ENCODE assay signal across 17 cellular contexts in the genomic region with DNA sequence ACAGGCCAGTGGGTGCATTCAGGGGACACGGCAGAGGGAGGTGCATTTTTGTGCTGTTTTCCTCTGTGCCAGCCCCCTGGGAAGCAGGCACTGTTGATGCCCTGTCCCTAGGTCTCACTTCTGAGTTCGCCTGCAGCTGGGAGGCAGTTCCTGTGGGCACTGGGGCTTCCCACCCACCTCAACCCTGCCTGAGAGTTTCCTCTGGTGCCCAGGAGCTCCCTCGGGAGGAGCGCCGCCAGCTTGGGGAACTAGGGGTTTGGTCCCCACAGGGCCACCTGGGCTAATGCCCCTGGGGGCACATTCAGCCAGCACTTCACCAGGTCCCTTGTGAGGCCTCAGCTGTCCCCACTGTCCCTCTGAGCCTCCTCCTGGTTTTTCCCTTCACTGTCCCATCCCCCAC.
DNase-seq lines count a peak whose midpoint lies in the region; ATAC-seq and TF ChIP-seq lines count a peak whose summit lies in the region.
"Had no signal": no experiment of that assay in that cellular context is flagged by ENCODE, and none has a peak within 500 bp of the region (broad histone marks: within the 10 kb centered on the region; RNA-seq: fewer than 3 reads in every experiment).

No MANE protein-coding gene starts in this region.

- ATAC-seq in left cardiac atrium: no peak
- 0 out of 2 replicates have a peak, but pooled peaks have one; percentile 5 for ATAC-seq in Panc1
- ATAC-seq: CD8-positive, alpha-beta T cell; SK-N-SH treated with all-trans-retinoic acid at 6 μM for 48 hours had no signal

- H3K36me3 ChIP-seq in right atrium auricular region: peaks cover 2% of the 10 kb centered on the region
- no peaks in the 10 kb centered on the region for H3K36me3 ChIP-seq in Panc1 (ENCODE audit: control insufficient read depth, insufficient read depth, low read length)
- H3K36me3 ChIP-seq in mesenchymal stem cell (ENCODE audit: control insufficient read depth in 1 of 2, insufficient read depth in 2 of 2, low read depth in 1 of 2, low read length in 2 of 2): no peaks in the 10 kb centered on the region

- POLR2A ChIA-PET in Panc1 (lab: Charles Lee): no interaction called here

- peak overlapping the region; percentile 38 to 59 for H2BK12ac ChIP-seq in mesenchymal stem cell (ENCODE audit: low read length in 2 of 2)

- CTCF ChIA-PET in Panc1 (lab: Charles Lee): interaction anchor here (0.6 kb wide), 1 partner anchor 156 kb away, joined by 3 read pairs; no protein-coding TSS in a partner anchor

- H3K4ac ChIP-seq in mesenchymal stem cell (ENCODE audit: low read depth in 1 of 2, low read length in 2 of 2): no peak overlapping the region

- DNase-seq in right atrium auricular region (ENCODE audit: low spot score) (no peak), left cardiac atrium (no peak), Panc1 (ENCODE audit: low read depth, low spot score) (no peak), mesenchymal stem cell (no peak), NCI-H345 (lab: John Stamatoyannopoulos, UW) (no peak), foreskin fibroblast (no peak), GM19240 (ENCODE audit: insufficient read length, low spot score) (no peak)
- no peak for DNase-seq in activated naive CD4-positive, alpha-beta T cell treated with Interleukin-2 at 50 U/mL for 16 hours
- DNase-seq: Calu3; CD8-positive, alpha-beta T cell; NCI-H1048; NCI-H1436; NCI-H1930; NCI-H2171; NCI-H446 treated with DMSO at 0.1 percent for 48 hours; SHP77 treated with DMSO at 0.1 percent for 48 hours had no signal

- H4K8ac ChIP-seq in mesenchymal stem cell (ENCODE audit: low read length): no peak overlapping the region

- H3K4me1 ChIP-seq in right atrium auricular region (peaks cover 0 to 66% of the 10 kb centered on the region in 2 donors), Panc1 (ENCODE audit: control insufficient read depth, insufficient read depth, low read length) (peaks cover 43% of the 10 kb centered on the region), mesenchymal stem cell (ENCODE audit: control insufficient read depth, insufficient read depth, low read depth, low read length) (peaks cover 58% of the 10 kb centered on the region)

- peak overlapping the region; percentile 52 for H4K91ac ChIP-seq in mesenchymal stem cell (ENCODE audit: low read length)

- H2AFZ ChIP-seq in mesenchymal stem cell (ENCODE audit: low read depth, low read length): no peak overlapping the region

- H3K27me3 ChIP-seq in right atrium auricular region (no peaks in the 10 kb centered on the region), Panc1 (ENCODE audit: control insufficient read depth, insufficient read depth, low read length) (no peaks in the 10 kb centered on the region), mesenchymal stem cell (ENCODE audit: control insufficient read depth in 1 of 2, insufficient read depth in 1 of 2, low read length in 2 of 2) (peaks cover 0 to 23% of the 10 kb centered on the region in 2 experiments)

- H2BK5ac ChIP-seq in mesenchymal stem cell (ENCODE audit: low read depth, low read length, poor library complexity, severe bottlenecking): no peak overlapping the region

- intact Hi-C loops in left cardiac atrium (cut with DNase I): loop anchor here in 1 of 2 donors (10.0 kb wide), 1 partner anchor 63 kb away; no protein-coding TSS in a partner anchor
- intact Hi-C loops in Panc1 (cut with micrococcal nuclease; ENCODE audit: unreplicated experiment): no loop called here

- H2BK120ac ChIP-seq in mesenchymal stem cell (ENCODE audit: low read depth, low read length): no peak overlapping the region

- H3K18ac ChIP-seq in mesenchymal stem cell (ENCODE audit: low read depth in 1 of 2, low read length in 2 of 2): peak overlapping the region; percentile 2 to 55

- H3K9ac ChIP-seq in mesenchymal stem cell (ENCODE audit: low read length): no peak overlapping the region

- in situ Hi-C loops in Panc1 (cut with HindIII; ENCODE audit: low pct_unique_long_range_greater_than_20kb, low sequenced_read_pairs): no loop called here

- no peak overlapping the region for H3K14ac ChIP-seq in mesenchymal stem cell (ENCODE audit: low read length in 2 of 2)

- H3K4me2 ChIP-seq in mesenchymal stem cell (ENCODE audit: low read length, poor library complexity, severe bottlenecking): no peak overlapping the region

- TF ChIP-seq CTCF in right atrium auricular region (IDR thresholded peaks at IDR 0.05) (no peak), Panc1 (IDR thresholded peaks at IDR 0.05) (no peak), foreskin fibroblast (IDR thresholded peaks at IDR 0.05; ENCODE audit: low read depth, low read length) (no peak)

- H3K79me1 ChIP-seq in mesenchymal stem cell (replicated peaks; ENCODE audit: low read length, poor library complexity, severe bottlenecking): no peaks in the 10 kb centered on the region

- H3K23ac ChIP-seq in mesenchymal stem cell (ENCODE audit: low read length in 2 of 2): peak overlapping the region in 1 of 2 experiments; percentile 16

- H2AK5ac ChIP-seq in mesenchymal stem cell (ENCODE audit: low read length, severe bottlenecking): peak overlapping the region; percentile 95

- WGBS in mesenchymal stem cell: 97% methylated on average over 5 of the region's 5 CpGs

- no TSS peak for BruUV-seq in Panc1 (replicated peaks; lab: Mats Ljungman, UMichigan)

- no peaks in the 10 kb centered on the region for H3K9me3 ChIP-seq in right atrium auricular region
- H3K9me3 ChIP-seq in Panc1 (ENCODE audit: control insufficient read depth, insufficient read depth, low read depth, low read length): no peaks in the 10 kb centered on the region
- H3K9me3 ChIP-seq in mesenchymal stem cell (ENCODE audit: control insufficient read depth, low read length): no peaks in the 10 kb centered on the region

- H3K27ac ChIP-seq in right atrium auricular region (peak overlapping the region; percentile 87 to 89), Panc1 (ENCODE audit: low read length) (peak overlapping the region; percentile 34; the same call in 1 of the 2 replicates), mesenchymal stem cell (ENCODE audit: low read length, poor library complexity, severe bottlenecking) (no peak overlapping the region)

- H2BK15ac ChIP-seq in mesenchymal stem cell (ENCODE audit: low read depth, poor library complexity, severe bottlenecking): no peak overlapping the region

- H3K4me3 ChIP-seq in right atrium auricular region (no peak overlapping the region), Panc1 (ENCODE audit: low read depth in 2 of 2, low read length in 2 of 2) (no peak overlapping the region), mesenchymal stem cell (ENCODE audit: insufficient read depth in 1 of 2, low read depth in 1 of 2, low read length in 2 of 2) (no peak overlapping the region), foreskin fibroblast (ENCODE audit: low read depth in 1 of 2, low read length in 2 of 2) (no peak overlapping the region)
